In genomic region chr5:148972958-148973357, GRCh38 we compare ENCODE assay signal across 9 cellular contexts.
DNase-seq lines count a peak whose midpoint lies in the region; ATAC-seq, FAIRE-seq and TF ChIP-seq lines count a peak whose summit lies in the region.
"Had no signal": no experiment of that assay in that cellular context is flagged by ENCODE, and none has a peak within 500 bp of the region (broad histone marks: within the 10 kb centered on the region; RNA-seq: fewer than 3 reads in every experiment).

No MANE protein-coding gene starts in this region.

- H3K36me3 ChIP-seq in K562 (ENCODE audit: control insufficient read depth, insufficient read depth, low read length) (no peaks in the 10 kb centered on the region), keratinocyte (ENCODE audit: control insufficient read depth in 2 of 2, extremely low read depth in 1 of 2, insufficient read depth in 2 of 2, low read length in 2 of 2) (no peaks in the 10 kb centered on the region), tibial artery (no peaks in the 10 kb centered on the region)

- H3K9me3 ChIP-seq in K562 (replicated peaks; ENCODE audit: control insufficient read depth, insufficient read depth, low read depth, low read length) (no peaks in the 10 kb centered on the region), keratinocyte (ENCODE audit: control insufficient read depth, low read depth, low read length) (no peaks in the 10 kb centered on the region), tibial artery (no peaks in the 10 kb centered on the region)

- no peak for TF ChIP-seq EP300 in K562 (IDR thresholded peaks at IDR 0.05; ENCODE audit: low read length)

- 2% methylated on average over 6 of the region's 6 CpGs for WGBS in K562 (ENCODE audit: insufficient coverage, low coverage, missing lambda C conversion rate)

- TF ChIP-seq POLR2A in K562 (conservative IDR thresholded peaks at IDR 0.05): no peak

- H3K4me1 ChIP-seq in K562 (replicated peaks in 1 of 2; ENCODE audit: control insufficient read depth in 2 of 2, insufficient read depth in 2 of 2, low read length in 2 of 2) (no peaks in the 10 kb centered on the region), keratinocyte (ENCODE audit: control insufficient read depth, extremely low read depth, insufficient read depth, low read length) (peaks cover 61% of the 10 kb centered on the region), tibial artery (peaks cover 0 to 63% (median 35%) of the 10 kb centered on the region in 4 donors)

- H3K79me2 ChIP-seq in K562 (ENCODE audit: control insufficient read depth, insufficient read depth, low read length) (no peaks in the 10 kb centered on the region), keratinocyte (ENCODE audit: control insufficient read depth, insufficient read depth, low read length) (no peaks in the 10 kb centered on the region)

- CTCF ChIA-PET in K562 (lab: Yijun Ruan, JAX; ENCODE audit: low intra/inter-chr PET ratio): no interaction called here

- POLR2A ChIA-PET in K562 (lab: Yijun Ruan, JAX): no interaction called here

- H2AFZ ChIP-seq in K562 (ENCODE audit: low read depth, low read length) (no peak overlapping the region), keratinocyte (ENCODE audit: control insufficient read depth, low read length) (no peak overlapping the region)

- no TSS peak for BruUV-seq in K562 (replicated peaks; lab: Mats Ljungman, UMichigan)

- DNase-seq in HFF-Myc (ENCODE audit: extremely low read depth, low read depth) (peak; percentile 62), K562 (ENCODE audit: extremely low read depth in 1 of 4, low spot score in 3 of 4) (no peak), keratinocyte (ENCODE audit: low read depth, low spot score) (no peak), tibial artery (peak; percentile 73 to 83), inferior parietal cortex (ENCODE audit: extremely low spot score) (no peak), GM19238 (ENCODE audit: insufficient read length, low spot score) (no peak)
- no peak for DNase-seq in stimulated activated naive CD8-positive, alpha-beta T cell treated with anti-CD3 and anti-CD28 coated beads, Interleukin-15, Interleukin-2, amounts not matched to agents 100 U/mL and 50 U/mL, for 24 hours
- DNase-seq: central memory CD4-positive, alpha-beta T cell had no signal

- peaks cover 8 to 18% of the 10 kb centered on the region in 2 experiments; a peak in 4 of 5 replicates for H3K27me3 ChIP-seq in K562 (ENCODE audit: control insufficient read depth in 2 of 2, insufficient read depth in 2 of 2, low read length in 2 of 2)
- no peaks in the 10 kb centered on the region for H3K27me3 ChIP-seq in keratinocyte (ENCODE audit: control insufficient read depth, extremely low read depth, insufficient read depth, low read length)
- H3K27me3 ChIP-seq in tibial artery: no peaks in the 10 kb centered on the region

- no peak overlapping the region for H3K9ac ChIP-seq in K562 (ENCODE audit: insufficient read depth in 1 of 2, low read depth in 2 of 2, low read length in 2 of 2)
- H3K9ac ChIP-seq in keratinocyte (ENCODE audit: control insufficient read depth, extremely low read depth, insufficient read depth, low read length): peak overlapping the region; percentile 54

- H3K4me3 ChIP-seq in HFF-Myc (replicated peaks; ENCODE audit: low read depth, low read length) (no peak overlapping the region), K562 (no peak overlapping the region), keratinocyte (ENCODE audit: control insufficient read depth in 2 of 3, extremely low read depth in 1 of 3, insufficient read depth in 2 of 3, low read depth in 1 of 3, low read length in 3 of 3) (no peak overlapping the region), tibial artery (no peak overlapping the region)

- H3K4me2 ChIP-seq in K562 (ENCODE audit: insufficient read depth, low read length): no peak overlapping the region
- peak overlapping the region; percentile 42 for H3K4me2 ChIP-seq in keratinocyte (ENCODE audit: control insufficient read depth, extremely low read depth, insufficient read depth, low read depth, low read length)

- H4K20me1 ChIP-seq in K562 (replicated peaks; ENCODE audit: control insufficient read depth, insufficient read depth, low read length) (no peaks in the 10 kb centered on the region), keratinocyte (ENCODE audit: control insufficient read depth, extremely low read depth, insufficient read depth, low read length) (no peaks in the 10 kb centered on the region)

- intact Hi-C loops in K562 (cut with micrococcal nuclease): no loop called here
- intact Hi-C loops in tibial artery (cut with DNase I; ENCODE audit: low total_unique reads): no loop called here

- in situ Hi-C loops in K562 (cut with MboI): no loop called here

- H3K27ac ChIP-seq in K562 (ENCODE audit: extremely low read depth, low read depth, low read length): no peak overlapping the region
- H3K27ac ChIP-seq in keratinocyte (ENCODE audit: control insufficient read depth, insufficient read depth, low read length): peak overlapping the region; percentile 94
- peak overlapping the region; percentile 69 to 77 for H3K27ac ChIP-seq in tibial artery

- no peaks in the 10 kb centered on the region for H3K9me1 ChIP-seq in K562 (ENCODE audit: control insufficient read depth, insufficient read depth, low read length)
- H3K9me1 ChIP-seq in keratinocyte (ENCODE audit: control insufficient read depth, extremely low read depth, insufficient read depth, low read length): no peaks in the 10 kb centered on the region

- TF ChIP-seq CTCF in HFF-Myc (IDR thresholded peaks at IDR 0.05; ENCODE audit: low read depth, low read length, missing control alignments) (no peak), K562 (IDR thresholded peaks at IDR 0.05 in 2 of 3, conservative IDR thresholded peaks at IDR 0.05 in 1 of 3; ENCODE audit: insufficient read depth in 2 of 3, low read depth in 1 of 3, low read length in 3 of 3) (no peak), keratinocyte (optimal IDR thresholded peaks at IDR 0.05 in 1 of 3, IDR thresholded peaks at IDR 0.05 in 1 of 3, conservative IDR thresholded peaks at IDR 0.05 in 1 of 3; ENCODE audit: extremely low read depth in 1 of 3, insufficient read depth in 2 of 3, low read length in 3 of 3) (no peak), tibial artery (IDR thresholded peaks at IDR 0.05) (peak in 1 of 2 experiments; percentile 8)

- no peak for TF ChIP-seq RAD21 in K562 (CRISPR knock-in tag; conservative IDR thresholded peaks at IDR 0.05 in 1 of 2, IDR thresholded peaks at IDR 0.05 in 1 of 2)

- dilution Hi-C loops in keratinocyte (cut with MboI; ENCODE audit: extremely low pct_ligation_motif_present, low sequenced_read_pairs): no loop called here

- no peak for FAIRE-seq in K562 (lab: Jason Lieb, UNC)
- peak; percentile 89 for FAIRE-seq in keratinocyte (lab: Jason Lieb, UNC)

- ATAC-seq in K562 (no peak), HG02885 (IDR thresholded peaks at IDR 0.05; ENCODE audit: poor library complexity, unreplicated experiment) (no peak)
- ATAC-seq in stimulated activated naive CD8-positive, alpha-beta T cell treated with anti-CD3 and anti-CD28 coated beads, Interleukin-15, Interleukin-2, amounts not matched to agents 100 U/mL and 50 U/mL, for 24 hours: no peak

TF ChIP-seq in K562, 482 proteins besides CTCF, POLR2A, EP300 and RAD21:
- TF ChIP-seq SRSF7 (optimal IDR thresholded peaks at IDR 0.05; ENCODE audit: low read depth, low read length): no peak
- TF ChIP-seq FOSL1 (tag; conservative IDR thresholded peaks at IDR 0.05): peak; percentile 68; the same call in 1 of the 2 replicates

Comparison
In these comparisons a context has a peak if more than half of its experiments do, and no peak if none do; other contexts are left out.
1. DNase-seq: peak in HFF-Myc (single experiment) and tibial artery (2 of 2); none in K562 (0 of 4), keratinocyte (single experiment), inferior parietal cortex (single experiment), stimulated activated naive CD8-positive, alpha-beta T cell treated with anti-CD3 and anti-CD28 coated beads, Interleukin-15, Interleukin-2, amounts not matched to agents 100 U/mL and 50 U/mL, for 24 hours (single experiment) and GM19238 (single experiment).